29 cellular contexts compared by ENCODE assay signal in the genomic region with DNA sequence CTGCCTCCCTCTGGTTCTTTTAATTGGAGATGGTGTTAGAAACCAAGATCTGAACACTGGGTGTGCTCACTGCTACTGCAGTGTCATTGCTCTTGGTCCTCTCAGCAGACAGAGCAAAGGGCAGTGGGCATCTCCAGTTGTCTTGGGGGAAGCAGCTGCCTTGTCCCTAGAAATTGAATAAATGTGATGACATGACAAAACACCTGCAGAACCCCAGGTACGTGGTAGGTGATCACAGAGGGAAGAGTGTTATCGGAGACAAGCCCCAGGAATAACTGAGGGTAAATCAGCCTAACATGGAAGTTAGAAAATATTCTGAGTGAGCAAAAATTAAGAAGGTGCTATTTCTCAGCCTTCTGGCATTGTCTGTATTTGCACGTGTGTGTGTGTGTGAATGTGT.
"Had no signal": no experiment of that assay in that cellular context is flagged by ENCODE, and none has a peak within 500 bp of the region (broad histone marks: within the 10 kb centered on the region; RNA-seq: fewer than 3 reads in every experiment).

No MANE protein-coding gene starts in this region.

- H3K36me3 Mint-ChIP-seq: neural progenitor cell; stimulated activated memory B cell treated with anti-CD40 and anti-IgM and Interleukin-4, amounts not matched to agents 10 μg/mL and 1 μg/mL and 100 μg/mL, for 72 hours had no signal

- H3K9ac ChIP-seq: neural progenitor cell had no signal

- H3K27ac Mint-ChIP-seq: dendritic cell treated with granulocyte-macrophage colony-stimulating factor and Interleukin-4, amounts not matched to agents 40 ng/mL and 50 ng/mL, for 4 days; naive thymus-derived CD4-positive, alpha-beta T cell; nephron; neural progenitor cell; stimulated activated memory B cell treated with anti-CD40 and anti-IgM and Interleukin-4, amounts not matched to agents 10 μg/mL and 1 μg/mL and 100 μg/mL, for 72 hours had no signal

- H3K4me2 ChIP-seq: neural progenitor cell had no signal

- H3K27me3 ChIP-seq: colonic mucosa, left lung, neural progenitor cell, testis, tibial artery, upper lobe of left lung, uterus had no signal

- H3K27ac ChIP-seq: colonic mucosa, esophagus squamous epithelium, heart right ventricle, left lung, neural progenitor cell, psoas muscle, skin epidermis, spleen, testis, tibial artery, upper lobe of left lung, uterus had no signal

- ATAC-seq: heart right ventricle; left lung; naive thymus-derived CD4-positive, alpha-beta T cell; psoas muscle; right cardiac atrium; stimulated activated memory B cell treated with anti-CD40 and anti-IgM and Interleukin-4, amounts not matched to agents 10 μg/mL and 1 μg/mL and 100 μg/mL, for 72 hours; stimulated activated naive CD8-positive, alpha-beta T cell treated with anti-CD3 and anti-CD28 coated beads, Interleukin-15, Interleukin-2, amounts not matched to agents 100 U/mL and 50 U/mL, for 24 hours had no signal

- FAIRE-seq: endometrium, kidney had no signal

- H3K4me1 Mint-ChIP-seq: naive thymus-derived CD4-positive, alpha-beta T cell; stimulated activated memory B cell treated with anti-CD40 and anti-IgM and Interleukin-4, amounts not matched to agents 10 μg/mL and 1 μg/mL and 100 μg/mL, for 72 hours had no signal

- DNase-seq: colonic mucosa; effector memory CD4-positive, alpha-beta T cell; erythroblast; esophagus squamous epithelium; foreskin melanocyte; glutamatergic neuron; heart right ventricle; hypothalamus; left lung; mesenchymal stem cell; midbrain; naive thymus-derived CD4-positive, alpha-beta T cell; psoas muscle; right cardiac atrium; stimulated activated CD4-positive, alpha-beta T cell treated with anti-CD3 and anti-CD28 coated beads, Interleukin-4, amount 100 ng/mL, for 4 hours; stimulated activated naive CD8-positive, alpha-beta T cell treated with anti-CD3 and anti-CD28 coated beads, Interleukin-15, Interleukin-2, amounts not matched to agents 100 U/mL and 50 U/mL, for 24 hours; substantia nigra; testis; uterus had no signal

- H3K9me3 ChIP-seq: colonic mucosa, esophagus squamous epithelium, testis, uterus had no signal

- H3K4me3 ChIP-seq: colonic mucosa, esophagus squamous epithelium, heart right ventricle, left lung, neural progenitor cell, psoas muscle, skin epidermis, spleen, testis, tibial artery, upper lobe of left lung, uterus had no signal

- H2AFZ ChIP-seq: neural progenitor cell had no signal

- H3K36me3 ChIP-seq: colonic mucosa, esophagus squamous epithelium, heart right ventricle, left lung, neural progenitor cell, spleen, tibial artery, upper lobe of left lung, uterus had no signal

- H3K4me1 ChIP-seq: colonic mucosa, left lung, psoas muscle, spleen, testis, tibial artery, upper lobe of left lung had no signal

- H3K4me3 Mint-ChIP-seq: dendritic cell treated with granulocyte-macrophage colony-stimulating factor and Interleukin-4, amounts not matched to agents 40 ng/mL and 50 ng/mL, for 4 days; naive thymus-derived CD4-positive, alpha-beta T cell; nephron; neural progenitor cell; stimulated activated memory B cell treated with anti-CD40 and anti-IgM and Interleukin-4, amounts not matched to agents 10 μg/mL and 1 μg/mL and 100 μg/mL, for 72 hours had no signal
